Comparison of ENCODE assay signal across 7 cellular contexts in genomic region chr1:1689526-1689925, GRCh38. TPM values are rescaled to one million over a fixed set of nuclear protein-coding genes. Genes with fewer than 3 reads are reported as not detected.
DNase-seq lines count a peak whose midpoint lies in the region; ATAC-seq and TF ChIP-seq lines count a peak whose summit lies in the region.
"Not testable (repeated sequence)": the region's sequence is repeated elsewhere in the genome, so short reads cannot be mapped to it uniquely, and the experiment has no call there.

No MANE protein-coding gene starts in this region.

- not testable (repeated sequence) for H3K27me3 Mint-ChIP-seq in IgD-negative memory B cell; activated CD4-positive, alpha-beta T cell treated with anti-CD3 and anti-CD28 coated beads, Interleukin-2, amount 10 ng/mL, durations not matched to agents 24 days and 14 days; central memory CD8-positive, alpha-beta T cell

- intact Hi-C loops in activated CD4-positive, alpha-beta T cell treated with anti-CD3 and anti-CD28 coated beads, Interleukin-2, amount 10 ng/mL, durations not matched to agents 24 days and 14 days (cut with micrococcal nuclease); mucosa of descending colon (cut with DNase I, micrococcal nuclease); sciatic nerve (cut with DNase I); upper lobe of right lung (cut with DNase I): not testable (repeated sequence)

- not testable (repeated sequence) for H3K36me3 Mint-ChIP-seq in IgD-negative memory B cell
- peaks cover 16% of the 10 kb centered on the region for H3K36me3 Mint-ChIP-seq in activated CD4-positive, alpha-beta T cell treated with anti-CD3 and anti-CD28 coated beads, Interleukin-2, amount 10 ng/mL, durations not matched to agents 24 days and 14 days (ENCODE audit: low read depth)
- H3K36me3 Mint-ChIP-seq in central memory CD8-positive, alpha-beta T cell (ENCODE audit: insufficient read depth), result peaks cover 15% of the 10 kb centered on the region

- H3K9me3 Mint-ChIP-seq in IgD-negative memory B cell; activated CD4-positive, alpha-beta T cell treated with anti-CD3 and anti-CD28 coated beads, Interleukin-2, amount 10 ng/mL, durations not matched to agents 24 days and 14 days; central memory CD8-positive, alpha-beta T cell: not testable (repeated sequence)

- peak; percentile 41 for DNase-seq in activated CD4-positive, alpha-beta T cell treated with anti-CD3 and anti-CD28 coated beads, Interleukin-2, amount 10 ng/mL, durations not matched to agents 24 days and 14 days
- peak; percentile 55 for DNase-seq in activated effector memory CD4-positive, alpha-beta T cell treated with anti-CD3 and anti-CD28 coated beads, Interleukin-2, amount 50 U/mL, for 16 hours
- DNase-seq in central memory CD8-positive, alpha-beta T cell (ENCODE audit: low spot score in 2 of 2), result not testable (repeated sequence)
- peak in 2 of 3 donors; percentile 12 to 13 for DNase-seq in mucosa of descending colon
- peak; percentile 21 for DNase-seq in sciatic nerve (ENCODE audit: low spot score)
- peak; percentile 9 for DNase-seq in upper lobe of right lung

- not testable (repeated sequence) for ATAC-seq in central memory CD8-positive, alpha-beta T cell (replicated peaks; ENCODE audit: extremely low read depth, poor library complexity, severe bottlenecking); mucosa of descending colon; sciatic nerve; upper lobe of right lung

- H3K27ac Mint-ChIP-seq in IgD-negative memory B cell, result peak overlapping the region in 2 of 3 donors; percentile 83 to 86
- H3K27ac Mint-ChIP-seq in activated CD4-positive, alpha-beta T cell treated with anti-CD3 and anti-CD28 coated beads, Interleukin-2, amount 10 ng/mL, durations not matched to agents 24 days and 14 days; central memory CD8-positive, alpha-beta T cell (ENCODE audit: low read depth): not testable (repeated sequence)

- H3K4me3 Mint-ChIP-seq in IgD-negative memory B cell, result peak overlapping the region in 3 of 4 donors; percentile 68 to 85 (median 81)
- not testable (repeated sequence) for H3K4me3 Mint-ChIP-seq in activated CD4-positive, alpha-beta T cell treated with anti-CD3 and anti-CD28 coated beads, Interleukin-2, amount 10 ng/mL, durations not matched to agents 24 days and 14 days
- H3K4me3 Mint-ChIP-seq in central memory CD8-positive, alpha-beta T cell, result peak overlapping the region; percentile 27

- H3K27me3 ChIP-seq in upper lobe of right lung, result not testable (repeated sequence)

- not testable (repeated sequence) for TF ChIP-seq CTCF in mucosa of descending colon (IDR thresholded peaks at IDR 0.05); upper lobe of right lung (IDR thresholded peaks at IDR 0.05)

- H3K36me3 ChIP-seq in mucosa of descending colon (ENCODE audit: low read depth); upper lobe of right lung: not testable (repeated sequence)

- not testable (repeated sequence) for H3K4me1 ChIP-seq in mucosa of descending colon (ENCODE audit: low read depth); upper lobe of right lung

- peaks cover 1 to 14% (median 4%) of the 10 kb centered on the region in 3 donors for H3K4me1 Mint-ChIP-seq in IgD-negative memory B cell
- H3K4me1 Mint-ChIP-seq in activated CD4-positive, alpha-beta T cell treated with anti-CD3 and anti-CD28 coated beads, Interleukin-2, amount 10 ng/mL, durations not matched to agents 24 days and 14 days; central memory CD8-positive, alpha-beta T cell: not testable (repeated sequence)

- H3K4me3 ChIP-seq in mucosa of descending colon, upper lobe of right lung: not testable (repeated sequence)

- H3K9me3 ChIP-seq in mucosa of descending colon, upper lobe of right lung: not testable (repeated sequence)

- H3K27ac ChIP-seq in upper lobe of right lung, result not testable (repeated sequence)

RNA-seq across cellular contexts. Expression of gene SLC35E2B, which starts 3.1 kb away (rescaled TPM):
- 41.0 TPM for polyA plus RNA-seq in IgD-negative memory B cell
- 40.3 and 41.5 TPM in 2 replicates for total RNA-seq in activated CD4-positive, alpha-beta T cell treated with anti-CD3 and anti-CD28 coated beads, Interleukin-2, amount 10 ng/mL, durations not matched to agents 24 days and 14 days
- total RNA-seq in mucosa of descending colon (10 to 100 TPM; 32.4 to 75.2 (median 73.8) TPM), sciatic nerve (45.6 TPM), upper lobe of right lung (49.8 TPM)

RNA-seq across cellular contexts. Expression of gene CDK11B, which starts 30.7 kb away (rescaled TPM):
- 19.9 TPM for polyA plus RNA-seq in IgD-negative memory B cell
- total RNA-seq in activated CD4-positive, alpha-beta T cell treated with anti-CD3 and anti-CD28 coated beads, Interleukin-2, amount 10 ng/mL, durations not matched to agents 24 days and 14 days, result 38.0 and 40.4 TPM in 2 replicates
- total RNA-seq in mucosa of descending colon (10 to 100 TPM; 31.9 to 45.6 (median 36.8) TPM), sciatic nerve (27.9 TPM), upper lobe of right lung (24.8 TPM)

RNA-seq across cellular contexts. Expression of gene CDK11A, which starts 34.6 kb away (rescaled TPM):
- 20.7 TPM for polyA plus RNA-seq in IgD-negative memory B cell
- total RNA-seq in activated CD4-positive, alpha-beta T cell treated with anti-CD3 and anti-CD28 coated beads, Interleukin-2, amount 10 ng/mL, durations not matched to agents 24 days and 14 days, result 68.3 and 70.4 TPM in 2 replicates
- 10 to 100 TPM; 67.1 to 91.0 (median 83.5) TPM for total RNA-seq in mucosa of descending colon
- total RNA-seq in sciatic nerve, result 51.5 TPM
- 51.7 TPM for total RNA-seq in upper lobe of right lung

RNA-seq across cellular contexts. Expression of gene MMP23B, which starts 57.6 kb away (rescaled TPM):
- polyA plus RNA-seq in IgD-negative memory B cell, result 0.93 TPM
- 1.2 and 1.5 TPM in 2 replicates for total RNA-seq in activated CD4-positive, alpha-beta T cell treated with anti-CD3 and anti-CD28 coated beads, Interleukin-2, amount 10 ng/mL, durations not matched to agents 24 days and 14 days
- total RNA-seq in mucosa of descending colon (1 to 10 TPM; 7.2 to 8.7 (median 7.4) TPM), sciatic nerve (5.4 TPM), upper lobe of right lung (40.3 TPM)
